In genomic region chr22:41688365-41689211, GRCh38 we compare ENCODE assay signal across 8 cellular contexts. TPM values are rescaled to one million over a fixed set of nuclear protein-coding genes. Genes with fewer than 3 reads are reported as not detected.
A peak's percentile ranks its signal among the peaks of the same experiment; 100 is the strongest.
DNase-seq lines count a peak whose midpoint lies in the region; TF ChIP-seq lines count a peak whose summit lies in the region.

Gene SNU13 (minus strand): TSS chr22:41688867. CDS start chr22:41688796, 71 bp downstream.

- H3K27me3 Mint-ChIP-seq in nephron progenitor cell (ENCODE audit: low read depth, poor library complexity), result no peaks in the 10 kb centered on the region
- no peaks in the 10 kb centered on the region for H3K27me3 Mint-ChIP-seq in stimulated activated naive CD8-positive, alpha-beta T cell treated with anti-CD3 and anti-CD28 coated beads, Interleukin-15, Interleukin-2, amounts not matched to agents 100 ng/mL and 50 ng/mL, for 24 hours

- in situ Hi-C loops in G401 (cut with HindIII; ENCODE audit: low sequenced_read_pairs), result no loop called here

- no peaks in the 10 kb centered on the region for H3K36me3 Mint-ChIP-seq in nephron progenitor cell (ENCODE audit: low read depth)
- H3K36me3 Mint-ChIP-seq in stimulated activated naive CD8-positive, alpha-beta T cell treated with anti-CD3 and anti-CD28 coated beads, Interleukin-15, Interleukin-2, amounts not matched to agents 100 ng/mL and 50 ng/mL, for 24 hours (ENCODE audit: low read depth), result peaks cover 22% of the 10 kb centered on the region

- peak within 1 kb of the TSS; percentile 90 for H3K4me3 Mint-ChIP-seq in nephron progenitor cell
- peak within 1 kb of the TSS; percentile 97 for H3K4me3 Mint-ChIP-seq in stimulated activated naive CD8-positive, alpha-beta T cell treated with anti-CD3 and anti-CD28 coated beads, Interleukin-15, Interleukin-2, amounts not matched to agents 100 ng/mL and 50 ng/mL, for 24 hours

- H3K36me3 ChIP-seq in H7 (replicated peaks; ENCODE audit: control insufficient read depth, insufficient read depth, low read length) (no peaks in the 10 kb centered on the region), MG63 (peaks cover 18% of the 10 kb centered on the region)

- TF ChIP-seq CTCF in fibroblast of the aortic adventitia (IDR thresholded peaks at IDR 0.05; ENCODE audit: insufficient read depth, low read length), result no peak
- no peak for TF ChIP-seq CTCF in nephron progenitor cell (IDR thresholded peaks at IDR 0.05)

- no peaks in the 10 kb centered on the region for H3K9me3 ChIP-seq in MG63

- no peaks in the 10 kb centered on the region for H3K9me3 Mint-ChIP-seq in nephron progenitor cell
- no peaks in the 10 kb centered on the region for H3K9me3 Mint-ChIP-seq in stimulated activated naive CD8-positive, alpha-beta T cell treated with anti-CD3 and anti-CD28 coated beads, Interleukin-15, Interleukin-2, amounts not matched to agents 100 ng/mL and 50 ng/mL, for 24 hours

- peaks cover 17% of the 10 kb centered on the region for H3K4me1 Mint-ChIP-seq in nephron progenitor cell
- H3K4me1 Mint-ChIP-seq in stimulated activated naive CD8-positive, alpha-beta T cell treated with anti-CD3 and anti-CD28 coated beads, Interleukin-15, Interleukin-2, amounts not matched to agents 100 ng/mL and 50 ng/mL, for 24 hours (ENCODE audit: low read depth), result peaks cover 39% of the 10 kb centered on the region

- no peaks in the 10 kb centered on the region for H3K27me3 ChIP-seq in H7 (ENCODE audit: control insufficient read depth, insufficient read depth, low read length)
- H3K27me3 ChIP-seq in MG63, result no peaks in the 10 kb centered on the region

- DNase-seq in G401 (ENCODE audit: low spot score) (peak; percentile 95), H7 (peak; percentile 93), MG63 (peak; percentile 93), SIG-M5 (lab: John Stamatoyannopoulos, UW) (peak; percentile 56), fibroblast of the aortic adventitia (ENCODE audit: low read depth) (peak; percentile 89), nephron progenitor cell (peak; percentile 90)
- peak; percentile 98 for DNase-seq in activated effector memory CD4-positive, alpha-beta T cell treated with anti-CD3 and anti-CD28 coated beads, Interleukin-2, amount 50 U/mL, for 16 hours

- H3K27ac Mint-ChIP-seq in nephron progenitor cell, result peak within 1 kb of the TSS; percentile 99
- H3K27ac Mint-ChIP-seq in stimulated activated naive CD8-positive, alpha-beta T cell treated with anti-CD3 and anti-CD28 coated beads, Interleukin-15, Interleukin-2, amounts not matched to agents 100 ng/mL and 50 ng/mL, for 24 hours, result peak within 1 kb of the TSS; percentile 97

- peak within 1 kb of the TSS; percentile 86 for H3K4me3 ChIP-seq in H7 (ENCODE audit: insufficient read depth, low read depth, low read length)
- H3K4me3 ChIP-seq in MG63, result peak within 1 kb of the TSS; percentile 98
- peak within 1 kb of the TSS; percentile 90 for H3K4me3 ChIP-seq in fibroblast of the aortic adventitia (ENCODE audit: low read depth, low read length)

RNA-seq across cellular contexts. Expression of gene SNU13, which starts in this region (rescaled TPM):
- total RNA-seq in G401 (2014; rRNA removed; shearing (Covaris generic)), result 152 and 186 TPM in 2 replicates
- 140 TPM in 2 replicates for total RNA-seq in H7 (2014; rRNA removed; shearing (Covaris generic))
- 169 and 206 TPM in 2 replicates for total RNA-seq in MG63 (2014; rRNA removed; shearing (Covaris generic); ENCODE audit: low replicate concordance)
- total RNA-seq in fibroblast of the aortic adventitia (ENCODE audit: low replicate concordance), result 15.4 and 82.5 TPM in 2 replicates

Comparison
In these comparisons a context has a peak if more than half of its experiments do, and no peak if none do; other contexts are left out.
1. Peak in every context shown above with its lines: DNase-seq and H3K4me3 ChIP-seq.